Comparison of ENCODE assay signal across 12 cellular contexts in genomic region chr7:100223376-100223927, GRCh38. TPM values are rescaled to one million over a fixed set of nuclear protein-coding genes. Genes with fewer than 3 reads are reported as not detected.
A peak's percentile ranks its signal among the peaks of the same experiment; 100 is the strongest.
DNase-seq lines count a peak whose midpoint lies in the region; ATAC-seq, FAIRE-seq and TF ChIP-seq lines count a peak whose summit lies in the region.
"Not testable (repeated sequence)": the region's sequence is repeated elsewhere in the genome, so short reads cannot be mapped to it uniquely, and the experiment has no call there.
"Had no signal": no experiment of that assay in that cellular context is flagged by ENCODE, and none has a peak within 500 bp of the region (broad histone marks: within the 10 kb centered on the region; RNA-seq: fewer than 3 reads in every experiment).

No MANE protein-coding gene starts in this region.

- H2AFZ ChIP-seq in GM12878 (ENCODE audit: control insufficient read depth, low read depth, low read length): not testable (repeated sequence)

- 86% methylated on average over 17 of the region's 17 CpGs for WGBS in GM12878 (ENCODE audit: insufficient coverage, insufficient replicate concordance, low lambda C conversion rate, missing lambda C conversion rate)

- H3K4me2 ChIP-seq in GM12878 (ENCODE audit: control insufficient read depth, insufficient read depth): peak overlapping the region; percentile 54

- H3K27me3 ChIP-seq in CD4-positive, CD25-positive, alpha-beta regulatory T cell (ENCODE audit: control insufficient read depth, insufficient read depth, low read length); GM12878 (replicated peaks in 1 of 2; ENCODE audit: control insufficient read depth in 2 of 2, insufficient read depth in 2 of 2, low read length in 1 of 2): not testable (repeated sequence)

- H4K20me1 ChIP-seq in GM12878 (ENCODE audit: control insufficient read depth, insufficient read depth): not testable (repeated sequence)

- not testable (repeated sequence) for H3K9me3 Mint-ChIP-seq in CD4-positive, CD25-positive, alpha-beta regulatory T cell; IgD-negative memory B cell; T-helper 2 cell treated with Interferon-gamma antibody and Interleukin-4, amounts not matched to agents 5 μg/mL and 100 μg/mL, for 36 hours; activated CD8-positive, alpha-beta T cell treated with anti-CD3 and anti-CD28 coated beads, Interleukin-2, amount 10 ng/mL, durations not matched to agents 7 days and 5 days (ENCODE audit: insufficient read depth); activated naive CD4-positive, alpha-beta T cell treated with anti-CD3 and anti-CD28 coated beads for 36 hours; naive thymus-derived CD8-positive, alpha-beta T cell; stimulated activated naive B cell treated with anti-CD40 and anti-IgM and Interleukin-4, amounts not matched to agents 10 μg/mL and 1 μg/mL and 100 μg/mL, for 72 hours

- not testable (repeated sequence) for FAIRE-seq in GM12878 (lab: Jason Lieb, UNC)

- H3K4me1 Mint-ChIP-seq in CD4-positive, CD25-positive, alpha-beta regulatory T cell: peaks cover 8 to 81% (median 50%) of the 10 kb centered on the region in 4 donors
- H3K4me1 Mint-ChIP-seq in IgD-negative memory B cell: peaks cover 10 to 36% (median 18%) of the 10 kb centered on the region in 3 donors
- H3K4me1 Mint-ChIP-seq in T-helper 2 cell treated with Interferon-gamma antibody and Interleukin-4, amounts not matched to agents 5 μg/mL and 100 μg/mL, for 36 hours (ENCODE audit: low read depth): peaks cover 38% of the 10 kb centered on the region
- H3K4me1 Mint-ChIP-seq in activated CD8-positive, alpha-beta T cell treated with anti-CD3 and anti-CD28 coated beads, Interleukin-2, amount 10 ng/mL, durations not matched to agents 7 days and 5 days (ENCODE audit: low read depth): peaks cover 58% of the 10 kb centered on the region
- peaks cover 46% of the 10 kb centered on the region for H3K4me1 Mint-ChIP-seq in activated naive CD4-positive, alpha-beta T cell treated with anti-CD3 and anti-CD28 coated beads for 36 hours (ENCODE audit: low read depth)
- peaks cover 23 to 75% (median 67%) of the 10 kb centered on the region in 4 donors for H3K4me1 Mint-ChIP-seq in naive thymus-derived CD8-positive, alpha-beta T cell
- peaks cover 31 to 83% of the 10 kb centered on the region in 2 donors for H3K4me1 Mint-ChIP-seq in stimulated activated naive B cell treated with anti-CD40 and anti-IgM and Interleukin-4, amounts not matched to agents 10 μg/mL and 1 μg/mL and 100 μg/mL, for 72 hours

- intact Hi-C loops in activated naive CD4-positive, alpha-beta T cell treated with anti-CD3 and anti-CD28 coated beads for 36 hours (cut with micrococcal nuclease): loop anchor here (5.0 kb wide), 1 partner anchor 49 kb away; no protein-coding TSS in a partner anchor
- intact Hi-C loops in GM12878 (cut with micrococcal nuclease; ENCODE audit: unreplicated experiment): not testable (repeated sequence)

- not testable (repeated sequence) for BruUV-seq in GM12878 (replicated peaks; lab: Mats Ljungman, UMichigan)

- H3K27ac Mint-ChIP-seq in CD4-positive, CD25-positive, alpha-beta regulatory T cell: peak overlapping the region; percentile 98 to 100 (median 99)
- H3K27ac Mint-ChIP-seq in IgD-negative memory B cell: peak overlapping the region; percentile 93 to 100 (median 99)
- H3K27ac Mint-ChIP-seq in T-helper 2 cell treated with Interferon-gamma antibody and Interleukin-4, amounts not matched to agents 5 μg/mL and 100 μg/mL, for 36 hours: peak overlapping the region; percentile 99
- H3K27ac Mint-ChIP-seq in activated CD8-positive, alpha-beta T cell treated with anti-CD3 and anti-CD28 coated beads, Interleukin-2, amount 10 ng/mL, durations not matched to agents 7 days and 5 days: peak overlapping the region; percentile 98
- H3K27ac Mint-ChIP-seq in activated naive CD4-positive, alpha-beta T cell treated with anti-CD3 and anti-CD28 coated beads for 36 hours: peak overlapping the region; percentile 98
- H3K27ac Mint-ChIP-seq in naive thymus-derived CD8-positive, alpha-beta T cell: peak overlapping the region; percentile 96 to 100 (median 98)
- H3K27ac Mint-ChIP-seq in stimulated activated naive B cell treated with anti-CD40 and anti-IgM and Interleukin-4, amounts not matched to agents 10 μg/mL and 1 μg/mL and 100 μg/mL, for 72 hours: peak overlapping the region; percentile 62

- not testable (repeated sequence) for H3K27me3 Mint-ChIP-seq in CD4-positive, CD25-positive, alpha-beta regulatory T cell; IgD-negative memory B cell; T-helper 2 cell treated with Interferon-gamma antibody and Interleukin-4, amounts not matched to agents 5 μg/mL and 100 μg/mL, for 36 hours (ENCODE audit: low read depth); activated CD8-positive, alpha-beta T cell treated with anti-CD3 and anti-CD28 coated beads, Interleukin-2, amount 10 ng/mL, durations not matched to agents 7 days and 5 days (ENCODE audit: low read depth); activated naive CD4-positive, alpha-beta T cell treated with anti-CD3 and anti-CD28 coated beads for 36 hours (ENCODE audit: low read depth); naive thymus-derived CD8-positive, alpha-beta T cell; stimulated activated naive B cell treated with anti-CD40 and anti-IgM and Interleukin-4, amounts not matched to agents 10 μg/mL and 1 μg/mL and 100 μg/mL, for 72 hours

- H3K4me3 ChIP-seq in CD4-positive, CD25-positive, alpha-beta regulatory T cell (ENCODE audit: low read depth, low read length); GM12878: not testable (repeated sequence)

- in situ Hi-C loops in GM12878 (cut with MboI): not testable (repeated sequence)

- H3K4me1 ChIP-seq in CD4-positive, CD25-positive, alpha-beta regulatory T cell (ENCODE audit: control insufficient read depth, insufficient read depth, low read length, poor library complexity, severe bottlenecking): peaks cover 56% of the 10 kb centered on the region
- peaks cover 30% of the 10 kb centered on the region for H3K4me1 ChIP-seq in GM12878 (ENCODE audit: control insufficient read depth, insufficient read depth, low read length)

- H3K9ac ChIP-seq in GM12878 (ENCODE audit: control insufficient read depth, insufficient read depth, low read length): not testable (repeated sequence)

- ATAC-seq in CD4-positive, CD25-positive, alpha-beta regulatory T cell (ENCODE audit: low read depth in 2 of 2); activated CD8-positive, alpha-beta T cell treated with anti-CD3 and anti-CD28 coated beads, Interleukin-2, amount 10 ng/mL, durations not matched to agents 7 days and 5 days; GM12878; naive thymus-derived CD8-positive, alpha-beta T cell; stimulated activated naive B cell treated with anti-CD40 and anti-IgM and Interleukin-4, amounts not matched to agents 10 μg/mL and 1 μg/mL and 100 μg/mL, for 72 hours (replicated peaks): not testable (repeated sequence)

- DNase-seq in CD4-positive, CD25-positive, alpha-beta regulatory T cell; T-helper 2 cell treated with Interferon-gamma antibody and Interleukin-4, amounts not matched to agents 5 μg/mL and 100 μg/mL, for 36 hours (ENCODE audit: low spot score); activated CD8-positive, alpha-beta T cell treated with anti-CD3 and anti-CD28 coated beads, Interleukin-2, amount 10 ng/mL, durations not matched to agents 7 days and 5 days; activated naive CD4-positive, alpha-beta T cell treated with anti-CD3 and anti-CD28 coated beads for 36 hours; GM12878 (ENCODE audit: low read depth, low spot score); naive thymus-derived CD8-positive, alpha-beta T cell; stimulated activated naive B cell treated with anti-CD40 and anti-IgM and Interleukin-4, amounts not matched to agents 10 μg/mL and 1 μg/mL and 100 μg/mL, for 72 hours: not testable (repeated sequence)

- H3K36me3 Mint-ChIP-seq in CD4-positive, CD25-positive, alpha-beta regulatory T cell: peaks cover 14% of the 10 kb centered on the region
- not testable (repeated sequence) for H3K36me3 Mint-ChIP-seq in IgD-negative memory B cell
- H3K36me3 Mint-ChIP-seq in T-helper 2 cell treated with Interferon-gamma antibody and Interleukin-4, amounts not matched to agents 5 μg/mL and 100 μg/mL, for 36 hours (ENCODE audit: low read depth): peaks cover 66% of the 10 kb centered on the region
- H3K36me3 Mint-ChIP-seq in activated CD8-positive, alpha-beta T cell treated with anti-CD3 and anti-CD28 coated beads, Interleukin-2, amount 10 ng/mL, durations not matched to agents 7 days and 5 days (ENCODE audit: low read depth): peaks cover 69% of the 10 kb centered on the region
- H3K36me3 Mint-ChIP-seq in activated naive CD4-positive, alpha-beta T cell treated with anti-CD3 and anti-CD28 coated beads for 36 hours (ENCODE audit: low read depth): peaks cover 59% of the 10 kb centered on the region
- H3K36me3 Mint-ChIP-seq in naive thymus-derived CD8-positive, alpha-beta T cell: peaks cover 5 to 44% (median 5%) of the 10 kb centered on the region in 3 donors
- peaks cover 16 to 28% of the 10 kb centered on the region in 2 donors for H3K36me3 Mint-ChIP-seq in stimulated activated naive B cell treated with anti-CD40 and anti-IgM and Interleukin-4, amounts not matched to agents 10 μg/mL and 1 μg/mL and 100 μg/mL, for 72 hours

- H3K27ac ChIP-seq in CD4-positive, CD25-positive, alpha-beta regulatory T cell (ENCODE audit: insufficient read depth, low read length, poor library complexity, severe bottlenecking): peak overlapping the region; percentile 51
- not testable (repeated sequence) for H3K27ac ChIP-seq in GM12878 (ENCODE audit: control insufficient read depth, insufficient read depth)

- peaks cover 18% of the 10 kb centered on the region for H3K36me3 ChIP-seq in CD4-positive, CD25-positive, alpha-beta regulatory T cell (ENCODE audit: control insufficient read depth, insufficient read depth, low read length)
- not testable (repeated sequence) for H3K36me3 ChIP-seq in GM12878 (ENCODE audit: control insufficient read depth in 2 of 2, insufficient read depth in 2 of 2, low read length in 1 of 2)

- SMC1A ChIA-PET in GM12878 (lab: Charles Lee; ENCODE audit: uncharacterized antibody, unreplicated experiment): interaction anchor here (1.2 kb wide), 1 partner anchor 13 kb away, joined by 4 read pairs; no protein-coding TSS in a partner anchor

- CTCF ChIA-PET in activated CD8-positive, alpha-beta T cell treated with anti-CD3 and anti-CD28 coated beads, Interleukin-2, amount 10 ng/mL, durations not matched to agents 7 days and 5 days (lab: Charles Lee): interaction anchor here (1.1 kb wide), 1 partner anchor 56 kb away, joined by 3 read pairs; the partner anchor contains the start of gene GAL3ST4
- CTCF ChIA-PET in activated naive CD4-positive, alpha-beta T cell treated with anti-CD3 and anti-CD28 coated beads for 36 hours (lab: Charles Lee): not testable (repeated sequence)
- CTCF ChIA-PET in GM12878 (lab: Yijun Ruan, JAX): interaction anchor here (8.2 kb wide), 1 partner anchor 92 kb away, joined by 107 read pairs; no protein-coding TSS in a partner anchor

- not testable (repeated sequence) for TF ChIP-seq CTCF in GM12878 (IDR thresholded peaks at IDR 0.05 in 2 of 3, conservative IDR thresholded peaks at IDR 0.05 in 1 of 3; ENCODE audit: control insufficient read depth in 2 of 3, extremely low read depth in 1 of 3, insufficient read depth in 1 of 3, low read depth in 3 of 3, low read length in 3 of 3)

- POLR2A ChIA-PET in activated CD8-positive, alpha-beta T cell treated with anti-CD3 and anti-CD28 coated beads, Interleukin-2, amount 10 ng/mL, durations not matched to agents 7 days and 5 days (lab: Charles Lee): interaction anchor here (5.5 kb wide), 1 partner anchor 14 kb away, joined by 48 read pairs; no protein-coding TSS in a partner anchor
- POLR2A ChIA-PET in GM12878 (lab: Charles Lee): not testable (repeated sequence)
- POLR2A ChIA-PET in naive thymus-derived CD8-positive, alpha-beta T cell (lab: Charles Lee): interaction anchor here (0.6 to 1.1 kb wide), 6 partner anchors 13 to 313 kb away, joined by 3 to 4 read pairs (median 3); no protein-coding TSS in a partner anchor

- not testable (repeated sequence) for H3K9me3 ChIP-seq in CD4-positive, CD25-positive, alpha-beta regulatory T cell (ENCODE audit: control insufficient read depth in 2 of 2, low read length in 2 of 2); GM12878 (replicated peaks; ENCODE audit: control insufficient read depth, insufficient read depth, low read length)

- TF ChIP-seq RAD21 in GM12878 (IDR thresholded peaks at IDR 0.05; ENCODE audit: insufficient read depth, low read depth, low read length): not testable (repeated sequence)

- RAD21 ChIA-PET in GM12878 (lab: Charles Lee; ENCODE audit: unreplicated experiment): interaction anchor here (2.1 kb wide), 1 partner anchor 75 kb away, joined by 8 read pairs; the partner anchor contains the start of gene LAMTOR4

- TF ChIP-seq EP300 in GM12878 (IDR thresholded peaks at IDR 0.05; ENCODE audit: borderline replicate concordance in 1 of 2, control insufficient read depth in 1 of 2, low read depth in 2 of 2, low read length in 2 of 2): not testable (repeated sequence)

- peak overlapping the region; percentile 69 to 98 (median 98) for H3K4me3 Mint-ChIP-seq in CD4-positive, CD25-positive, alpha-beta regulatory T cell
- H3K4me3 Mint-ChIP-seq in IgD-negative memory B cell: peak overlapping the region in 3 of 4 donors; percentile 27 to 83 (median 57)
- peak overlapping the region; percentile 97 for H3K4me3 Mint-ChIP-seq in T-helper 2 cell treated with Interferon-gamma antibody and Interleukin-4, amounts not matched to agents 5 μg/mL and 100 μg/mL, for 36 hours
- peak overlapping the region; percentile 95 for H3K4me3 Mint-ChIP-seq in activated CD8-positive, alpha-beta T cell treated with anti-CD3 and anti-CD28 coated beads, Interleukin-2, amount 10 ng/mL, durations not matched to agents 7 days and 5 days
- H3K4me3 Mint-ChIP-seq in activated naive CD4-positive, alpha-beta T cell treated with anti-CD3 and anti-CD28 coated beads for 36 hours: peak overlapping the region; percentile 97
- peak overlapping the region; percentile 65 to 99 (median 92) for H3K4me3 Mint-ChIP-seq in naive thymus-derived CD8-positive, alpha-beta T cell
- peak overlapping the region in 1 of 2 donors; percentile 68 for H3K4me3 Mint-ChIP-seq in stimulated activated naive B cell treated with anti-CD40 and anti-IgM and Interleukin-4, amounts not matched to agents 10 μg/mL and 1 μg/mL and 100 μg/mL, for 72 hours

- peak; percentile 61 for TF ChIP-seq POLR2A in GM12878 (IDR thresholded peaks at IDR 0.05; ENCODE audit: low read depth, low read length)

- peaks cover 53% of the 10 kb centered on the region for H3K79me2 ChIP-seq in GM12878 (ENCODE audit: control insufficient read depth, insufficient read depth, low read length)

RNA-seq across cellular contexts. Expression of gene PVRIG, which starts 3.7 kb away (rescaled TPM):
- 46.3 TPM for total RNA-seq in CD4-positive, CD25-positive, alpha-beta regulatory T cell
- 100 to 1,000 TPM in 2 of 4 donors, 10 to 100 TPM in 2; 89.0 to 126 (median 97.6) TPM for polyA plus RNA-seq in CD4-positive, CD25-positive, alpha-beta regulatory T cell
- polyA plus RNA-seq in IgD-negative memory B cell: 94.5 TPM
- total RNA-seq in activated CD8-positive, alpha-beta T cell treated with anti-CD3 and anti-CD28 coated beads, Interleukin-2, amount 10 ng/mL, durations not matched to agents 7 days and 5 days: 10 to 100 TPM; 61.6 to 64.8 TPM
- total RNA-seq in activated naive CD4-positive, alpha-beta T cell treated with anti-CD3 and anti-CD28 coated beads for 36 hours: 10 to 100 TPM; 22.7 to 22.8 TPM
- 20.3 and 21.7 TPM in 2 replicates for total RNA-seq in GM12878 (2013; cell fraction: nucleolus; rRNA removed)
- total RNA-seq in GM12878 (2014; rRNA removed): 25.6 and 29.8 TPM in 2 replicates
- 5.2 and 7.7 TPM in 2 replicates for total RNA-seq in GM12878 (2014; rRNA removed; fragmentation: Illumina TruSeq; extraction: Trizol)
- 27.4 and 27.7 TPM in 2 replicates for total RNA-seq in GM12878 (2021)
- 3.7 TPM for polyA plus RNA-seq in GM12878 (2011; ENCODE audit: low read depth)
- 3.1 and 8.4 TPM in 2 replicates for polyA plus RNA-seq in GM12878 (2011; rRNA removed)
- 14.7 and 23.1 TPM in 2 replicates for polyA plus RNA-seq in GM12878 (2011; cell fraction: cytosol; rRNA removed)
- 21.8 and 23.1 TPM in 2 replicates for polyA plus RNA-seq in GM12878 (2011; cell fraction: nucleus; rRNA removed)
- polyA plus RNA-seq in GM12878 (2012): 13.9 and 14.6 TPM in 2 replicates
- 0.38 and 3.9 TPM in 2 replicates for polyA plus RNA-seq in GM12878 (2014; fragmentation: Illumina TruSeq; extraction: Trizol)
- polyA plus RNA-seq in GM12878 (2014; fragmentation: Nextera tagmentation; extraction: Ambion mirVana): 1 to 10 TPM; 1.3 to 3.6 TPM
- 39.4 and 41.4 TPM in 2 replicates for polyA plus RNA-seq in GM12878 (2014; rRNA removed)
- 10 to 100 TPM; 43.9 to 44.0 TPM for polyA plus RNA-seq in GM12878 (2016; fragmentation: Nextera tagmentation; extraction: Ambion mirVana)
- polyA minus RNA-seq in GM12878 (2011; rRNA and poly(A)+ RNA removed): 1.7 and 6.8 TPM in 2 replicates
- 5.3 and 7.0 TPM in 2 replicates for polyA minus RNA-seq in GM12878 (2011; cell fraction: cytosol; rRNA and poly(A)+ RNA removed)
- polyA minus RNA-seq in GM12878 (2011; cell fraction: nucleus; rRNA and poly(A)+ RNA removed): 10.0 and 16.9 TPM in 2 replicates
- total RNA-seq in naive thymus-derived CD8-positive, alpha-beta T cell: 10 to 100 TPM; 81.5 to 83.8 TPM
- polyA plus RNA-seq in naive thymus-derived CD8-positive, alpha-beta T cell: 10 to 100 TPM; 79.1 to 85.4 (median 84.7) TPM
- total RNA-seq: HT1080, MCF 10A, RPMI7951 had no signal
- polyA plus RNA-seq: AG04450 had no signal

RNA-seq across cellular contexts. Expression of gene STAG3, which starts 45.7 kb away (rescaled TPM):
- 6.2 TPM for total RNA-seq in CD4-positive, CD25-positive, alpha-beta regulatory T cell
- polyA plus RNA-seq in CD4-positive, CD25-positive, alpha-beta regulatory T cell: 1 to 10 TPM in 1 of 4 donors, under 1 TPM in 3; 0.53 to 4.0 (median 0.77) TPM
- polyA plus RNA-seq in IgD-negative memory B cell (61.5 TPM), GM12878 (2011; rRNA removed) (73.0 and 90.4 TPM in 2 replicates), GM12878 (2014; fragmentation: Illumina TruSeq; extraction: Trizol) (178 and 192 TPM in 2 replicates), GM12878 (2014; fragmentation: Nextera tagmentation; extraction: Ambion mirVana) (100 to 1,000 TPM; 281 to 306 TPM), GM12878 (2014; rRNA removed) (112 and 153 TPM in 2 replicates), GM12878 (2016; fragmentation: Nextera tagmentation; extraction: Ambion mirVana) (100 to 1,000 TPM; 112 to 116 TPM)
- total RNA-seq in activated CD8-positive, alpha-beta T cell treated with anti-CD3 and anti-CD28 coated beads, Interleukin-2, amount 10 ng/mL, durations not matched to agents 7 days and 5 days: 10 to 100 TPM; 16.5 to 20.6 TPM
- total RNA-seq in activated naive CD4-positive, alpha-beta T cell treated with anti-CD3 and anti-CD28 coated beads for 36 hours: 10 to 100 TPM; 38.4 to 41.0 TPM
- total RNA-seq in GM12878 (2013; cell fraction: nucleolus; rRNA removed): 33.8 and 37.8 TPM in 2 replicates
- total RNA-seq in GM12878 (2014; rRNA removed) (101 and 122 TPM in 2 replicates), GM12878 (2014; rRNA removed; fragmentation: Illumina TruSeq; extraction: Trizol) (123 and 133 TPM in 2 replicates), GM12878 (2021) (78.7 and 81.7 TPM in 2 replicates)
- polyA plus RNA-seq in GM12878 (2011; ENCODE audit: low read depth): 221 TPM
- 47.6 and 55.0 TPM in 2 replicates for polyA plus RNA-seq in GM12878 (2011; cell fraction: cytosol; rRNA removed)
- polyA plus RNA-seq in GM12878 (2011; cell fraction: nucleus; rRNA removed): 22.6 and 31.0 TPM in 2 replicates
- 158 and 173 TPM in 2 replicates for polyA plus RNA-seq in GM12878 (2012)
- 14.5 and 19.5 TPM in 2 replicates for polyA minus RNA-seq in GM12878 (2011; rRNA and poly(A)+ RNA removed)
- polyA minus RNA-seq in GM12878 (2011; cell fraction: cytosol; rRNA and poly(A)+ RNA removed): 5.3 and 6.7 TPM in 2 replicates
- polyA minus RNA-seq in GM12878 (2011; cell fraction: nucleus; rRNA and poly(A)+ RNA removed): 12.2 and 15.6 TPM in 2 replicates
- 10 to 100 TPM; 12.0 to 12.1 TPM for total RNA-seq in naive thymus-derived CD8-positive, alpha-beta T cell
- polyA plus RNA-seq in naive thymus-derived CD8-positive, alpha-beta T cell: 1 to 10 TPM; 6.0 to 8.6 (median 6.9) TPM

RNA-seq across cellular contexts. Expression of gene GPC2, which starts 46.3 kb away (rescaled TPM):
- 7.0 TPM for total RNA-seq in CD4-positive, CD25-positive, alpha-beta regulatory T cell
- under 1 TPM in 3 of 4 donors, not detected in 1; 0.16 to 0.27 (median 0.23) TPM for polyA plus RNA-seq in CD4-positive, CD25-positive, alpha-beta regulatory T cell
- 0.23 TPM for polyA plus RNA-seq in IgD-negative memory B cell
- 1 to 10 TPM; 8.1 to 8.2 TPM for total RNA-seq in activated CD8-positive, alpha-beta T cell treated with anti-CD3 and anti-CD28 coated beads, Interleukin-2, amount 10 ng/mL, durations not matched to agents 7 days and 5 days
- 1 to 10 TPM; 7.6 to 9.5 TPM for total RNA-seq in activated naive CD4-positive, alpha-beta T cell treated with anti-CD3 and anti-CD28 coated beads for 36 hours
- total RNA-seq in GM12878 (2013; cell fraction: nucleolus; rRNA removed): 4.9 and 6.6 TPM in 2 replicates
- 3.0 and 3.9 TPM in 2 replicates for total RNA-seq in GM12878 (2014; rRNA removed)
- total RNA-seq in GM12878 (2014; rRNA removed; fragmentation: Illumina TruSeq; extraction: Trizol): 0.85 and 0.92 TPM in 2 replicates
- 3.9 and 5.1 TPM in 2 replicates for total RNA-seq in GM12878 (2021)
- 1.6 TPM for polyA plus RNA-seq in GM12878 (2011; ENCODE audit: low read depth)
- 0.45 and 0.65 TPM in 2 replicates for polyA plus RNA-seq in GM12878 (2011; rRNA removed)
- 1.0 and 1.7 TPM in 2 replicates for polyA plus RNA-seq in GM12878 (2011; cell fraction: cytosol; rRNA removed)
- polyA plus RNA-seq in GM12878 (2011; cell fraction: nucleus; rRNA removed): 4.8 and 5.6 TPM in 2 replicates
- 1.3 and 1.4 TPM in 2 replicates for polyA plus RNA-seq in GM12878 (2012)
- 0.24 and 0.98 TPM in 2 replicates for polyA plus RNA-seq in GM12878 (2014; fragmentation: Illumina TruSeq; extraction: Trizol)
- polyA plus RNA-seq in GM12878 (2014; fragmentation: Nextera tagmentation; extraction: Ambion mirVana): under 1 TPM; 0.19 to 0.24 TPM
- 4.3 and 6.3 TPM in 2 replicates for polyA plus RNA-seq in GM12878 (2014; rRNA removed)
- under 1 TPM; 0.48 to 0.68 TPM for polyA plus RNA-seq in GM12878 (2016; fragmentation: Nextera tagmentation; extraction: Ambion mirVana)
- 0.22 and 1.0 TPM in 2 replicates for polyA minus RNA-seq in GM12878 (2011; rRNA and poly(A)+ RNA removed)
- 0.83 and 1.7 TPM in 2 replicates for polyA minus RNA-seq in GM12878 (2011; cell fraction: cytosol; rRNA and poly(A)+ RNA removed)
- polyA minus RNA-seq in GM12878 (2011; cell fraction: nucleus; rRNA and poly(A)+ RNA removed): 2.4 and 3.5 TPM in 2 replicates
- total RNA-seq in naive thymus-derived CD8-positive, alpha-beta T cell: 10 to 100 TPM; 39.0 to 40.1 TPM
- 1 to 10 TPM in 1 of 3 donors, under 1 TPM in 2; 0.09 to 1.1 (median 0.42) TPM for polyA plus RNA-seq in naive thymus-derived CD8-positive, alpha-beta T cell

RNA-seq across cellular contexts. Expression of gene GAL3ST4, which starts 55.0 kb away (rescaled TPM):
- 6.1 TPM for total RNA-seq in CD4-positive, CD25-positive, alpha-beta regulatory T cell
- polyA plus RNA-seq in CD4-positive, CD25-positive, alpha-beta regulatory T cell: 1 to 10 TPM; 2.6 to 7.7 (median 5.3) TPM
- polyA plus RNA-seq in IgD-negative memory B cell: 0.38 TPM
- total RNA-seq in activated CD8-positive, alpha-beta T cell treated with anti-CD3 and anti-CD28 coated beads, Interleukin-2, amount 10 ng/mL, durations not matched to agents 7 days and 5 days: 1 to 10 TPM; 2.8 to 3.5 TPM
- 1 to 10 TPM; 6.2 to 6.5 TPM for total RNA-seq in activated naive CD4-positive, alpha-beta T cell treated with anti-CD3 and anti-CD28 coated beads for 36 hours
- 1.4 and 2.9 TPM in 2 replicates for total RNA-seq in GM12878 (2013; cell fraction: nucleolus; rRNA removed)
- 0.98 and 1.1 TPM in 2 replicates for total RNA-seq in GM12878 (2014; rRNA removed)
- total RNA-seq in GM12878 (2014; rRNA removed; fragmentation: Illumina TruSeq; extraction: Trizol): 0.83 and 1.1 TPM in 2 replicates
- 1.3 and 2.0 TPM in 2 replicates for total RNA-seq in GM12878 (2021)
- 1.2 TPM for polyA plus RNA-seq in GM12878 (2011; ENCODE audit: low read depth)
- 0.66 and 1.2 TPM in 2 replicates for polyA plus RNA-seq in GM12878 (2011; rRNA removed)
- 1.6 and 2.1 TPM in 2 replicates for polyA plus RNA-seq in GM12878 (2011; cell fraction: cytosol; rRNA removed)
- polyA plus RNA-seq in GM12878 (2011; cell fraction: nucleus; rRNA removed): 2.6 and 2.7 TPM in 2 replicates
- 2.2 and 2.5 TPM in 2 replicates for polyA plus RNA-seq in GM12878 (2012)
- polyA plus RNA-seq in GM12878 (2014; fragmentation: Illumina TruSeq; extraction: Trizol): 1.6 and 2.3 TPM in 2 replicates
- under 1 TPM; 0.29 to 0.55 TPM for polyA plus RNA-seq in GM12878 (2014; fragmentation: Nextera tagmentation; extraction: Ambion mirVana)
- polyA plus RNA-seq in GM12878 (2014; rRNA removed): 2.8 TPM in 2 replicates
- polyA plus RNA-seq in GM12878 (2016; fragmentation: Nextera tagmentation; extraction: Ambion mirVana): 1 to 10 TPM; 4.9 to 6.1 TPM
- polyA minus RNA-seq in GM12878 (2011; rRNA and poly(A)+ RNA removed): 0.88 and 1.3 TPM in 2 replicates
- polyA minus RNA-seq in GM12878 (2011; cell fraction: cytosol; rRNA and poly(A)+ RNA removed): 0.73 and 1.5 TPM in 2 replicates
- polyA minus RNA-seq in GM12878 (2011; cell fraction: nucleus; rRNA and poly(A)+ RNA removed): 0.36 and 0.67 TPM in 2 replicates
- total RNA-seq in naive thymus-derived CD8-positive, alpha-beta T cell: 10 to 100 TPM; 37.0 to 39.1 TPM
- polyA plus RNA-seq in naive thymus-derived CD8-positive, alpha-beta T cell: 1 to 10 TPM; 4.0 to 6.5 (median 5.4) TPM
